29 cellular contexts compared by ENCODE assay signal in genomic region chr12:88623777-88624548, GRCh38. TPM values are rescaled to one million over a fixed set of nuclear protein-coding genes. Genes with fewer than 3 reads are reported as not detected.
DNase-seq lines count a peak whose midpoint lies in the region; ATAC-seq and TF ChIP-seq lines count a peak whose summit lies in the region.
"Had no signal": no experiment of that assay in that cellular context is flagged by ENCODE, and none has a peak within 500 bp of the region (broad histone marks: within the 10 kb centered on the region; RNA-seq: fewer than 3 reads in every experiment).

No MANE protein-coding gene starts in this region.

- peaks cover 15% of the 10 kb centered on the region for H3K4me1 ChIP-seq in mammary epithelial cell (ENCODE audit: insufficient read depth, low read length)
- H3K4me1 ChIP-seq in HUES48 (ENCODE audit: control insufficient read depth, insufficient read depth, low read length): peaks cover 21% of the 10 kb centered on the region
- H3K4me1 ChIP-seq in endodermal cell (ENCODE audit: control insufficient read depth, insufficient read depth, low read length): no peaks in the 10 kb centered on the region
- no peaks in the 10 kb centered on the region for H3K4me1 ChIP-seq in CD8-positive, alpha-beta T cell (ENCODE audit: insufficient read depth, low read length)
- no peaks in the 10 kb centered on the region for H3K4me1 ChIP-seq in right lobe of liver
- H3K4me1 ChIP-seq: thyroid gland had no signal

- H2AFZ ChIP-seq in mammary epithelial cell (ENCODE audit: low read depth, low read length): no peak overlapping the region

- CTCF ChIA-PET in mammary epithelial cell (lab: Charles Lee; ENCODE audit: low non-redundant PET) (no interaction called here), MCF 10A (lab: Yijun Ruan, JAX) (interaction anchor here (1.4 to 1.6 kb wide), 2 partner anchors 30 to 44 kb away, joined by 3 to 4 read pairs; partner anchors contain the start of gene KITLG)
- CTCF ChIA-PET in CD8-positive, alpha-beta T cell (lab: Charles Lee): no interaction called here

- H3K36me3 Mint-ChIP-seq in MCF 10A (ENCODE audit: insufficient read depth, unreplicated experiment) (no peaks in the 10 kb centered on the region), endodermal cell (ENCODE audit: low read depth) (no peaks in the 10 kb centered on the region)
- H3K36me3 Mint-ChIP-seq in CD8-positive, alpha-beta T cell: no peaks in the 10 kb centered on the region
- H3K36me3 Mint-ChIP-seq: brain; CD4-positive, CD25-positive, alpha-beta regulatory T cell; naive thymus-derived CD4-positive, alpha-beta T cell had no signal

- intact Hi-C loops in mammary epithelial cell (cut with micrococcal nuclease) (no loop called here), MCF 10A (cut with micrococcal nuclease) (no loop called here), right lobe of liver (cut with DNase I) (no loop called here)
- intact Hi-C loops in CD8-positive, alpha-beta T cell (cut with DNase I, micrococcal nuclease): no loop called here

- no peak for TF ChIP-seq CTCF in mammary epithelial cell (conservative IDR thresholded peaks at IDR 0.05 in 1 of 2, IDR thresholded peaks at IDR 0.05 in 1 of 2; ENCODE audit: extremely low read depth in 1 of 2, insufficient read depth in 1 of 2, low read depth in 1 of 2, low read length in 2 of 2)
- no peak for TF ChIP-seq CTCF in MCF 10A (IDR thresholded peaks at IDR 0.05; ENCODE audit: unreplicated experiment)
- no peak for TF ChIP-seq CTCF in endodermal cell (conservative IDR thresholded peaks at IDR 0.05)
- TF ChIP-seq CTCF in CD8-positive, alpha-beta T cell (IDR thresholded peaks at IDR 0.05): no peak
- no peak for TF ChIP-seq CTCF in right lobe of liver (IDR thresholded peaks at IDR 0.05)

- H3K4me2 ChIP-seq in mammary epithelial cell (ENCODE audit: insufficient read depth, low read depth, low read length): no peak overlapping the region

- POLR2A ChIA-PET in MCF 10A (lab: Yijun Ruan, JAX): interaction anchor here (0.6 to 1.5 kb wide), 4 partner anchors 10 to 482 kb away, joined by 3 to 8 read pairs (median 6); partner anchors contain the start of genes CEP290, KITLG and TMTC3
- POLR2A ChIA-PET in CD8-positive, alpha-beta T cell (lab: Charles Lee): no interaction called here

- ATAC-seq in CD8-positive, alpha-beta T cell: no peak
- ATAC-seq in right lobe of liver: no peak
- ATAC-seq: naive thymus-derived CD4-positive, alpha-beta T cell; stimulated activated naive CD8-positive, alpha-beta T cell treated with anti-CD3 and anti-CD28 coated beads, Interleukin-15, amount 100 ng/mL, for 72 hours had no signal

- DNase-seq in mammary epithelial cell (peak; percentile 22), MCF 10A (ENCODE audit: unreplicated experiment) (no peak), endodermal cell (no peak), renal cortical epithelial cell (ENCODE audit: low read depth) (peak; percentile 16), NCI-H1436 treated with DMSO at 0.1 percent for 48 hours (lab: John Stamatoyannopoulos, UW) (no peak), right lobe of liver (no peak)
- DNase-seq in CD8-positive, alpha-beta T cell: no peak
- DNase-seq: 8988T; activated CD4-positive, alpha-beta T cell treated with anti-CD3 and anti-CD28 coated beads, Interleukin-2, amount 10 ng/mL, durations not matched to agents 24 days and 14 days; activated gamma-delta T cell treated with Interleukin-2 at 50 U/mL for 16 hours; activated T-cell treated with anti-CD3 and anti-CD28 coated beads, Interleukin-2, amount 50 U/mL, for 24 hours; CD4-positive, CD25-positive, alpha-beta regulatory T cell; cerebellar nuclear complex; midbrain; MM.1S; naive thymus-derived CD4-positive, alpha-beta T cell; NCI-H2081 treated with DMSO at 0.1 percent for 48 hours; NCI-H345; NCI-H748 treated with DMSO at 0.1 percent for 48 hours; retina; SIG-M5; small intestine; stimulated activated naive CD8-positive, alpha-beta T cell treated with anti-CD3 and anti-CD28 coated beads, Interleukin-15, amount 100 ng/mL, for 72 hours; SW 1271; T-helper 9 cell; thyroid gland; WERI-Rb-1 had no signal

- WGBS in mammary epithelial cell (ENCODE audit: low coverage, missing lambda C conversion rate): 60% methylated on average over 3 of the region's 3 CpGs
- 76 to 89% methylated on average over 2 to 3 of the region's 3 CpGs for WGBS in endodermal cell (ENCODE audit: insufficient coverage in 1 of 2, insufficient read length in 1 of 2), 2 experiments
- 71% methylated on average over 3 of the region's 3 CpGs for WGBS in right lobe of liver (ENCODE audit: insufficient coverage, low coverage, low lambda C conversion rate, missing lambda C conversion rate)

- H3K9ac ChIP-seq in mammary epithelial cell (ENCODE audit: insufficient read depth, low read length) (no peak overlapping the region), HUES48 (ENCODE audit: low read depth, low read length) (no peak overlapping the region), endodermal cell (ENCODE audit: extremely low read depth, low read length, poor library complexity, severe bottlenecking) (no peak overlapping the region)

- H3K4me3 ChIP-seq in mammary epithelial cell (replicated peaks in 1 of 3; ENCODE audit: insufficient read depth in 1 of 3, low read depth in 2 of 3, low read length in 3 of 3) (no peak overlapping the region), HUES48 (ENCODE audit: low read depth, low read length) (no peak overlapping the region), endodermal cell (ENCODE audit: low read length) (no peak overlapping the region), right lobe of liver (no peak overlapping the region)
- H3K4me3 ChIP-seq in CD8-positive, alpha-beta T cell (ENCODE audit: low read depth, low read length): no peak overlapping the region
- H3K4me3 ChIP-seq: thyroid gland had no signal

- H3K79me2 ChIP-seq in mammary epithelial cell (ENCODE audit: insufficient read depth, low read length): no peaks in the 10 kb centered on the region

- in situ Hi-C loops in mammary epithelial cell (cut with MboI; ENCODE audit: low sequenced_read_pairs in 2 of 2): no loop called here

- dilution Hi-C loops in mammary epithelial cell (cut with HindIII; ENCODE audit: low sequenced_read_pairs): no loop called here

- H3K27ac ChIP-seq in mammary epithelial cell (ENCODE audit: insufficient read depth, low read depth, low read length) (no peak overlapping the region), HUES48 (ENCODE audit: low read depth, low read length) (peak overlapping the region; percentile 43), endodermal cell (ENCODE audit: low read depth, low read length) (peak overlapping the region; percentile 61), right lobe of liver (no peak overlapping the region)
- H3K27ac ChIP-seq in CD8-positive, alpha-beta T cell (ENCODE audit: low read depth, low read length): no peak overlapping the region
- H3K27ac ChIP-seq: thyroid gland, WERI-Rb-1 had no signal

- H3K27me3 Mint-ChIP-seq in MCF 10A (ENCODE audit: insufficient read depth, unreplicated experiment) (no peaks in the 10 kb centered on the region), endodermal cell (ENCODE audit: insufficient read depth) (no peaks in the 10 kb centered on the region)
- H3K27me3 Mint-ChIP-seq in CD8-positive, alpha-beta T cell (ENCODE audit: low read depth): no peaks in the 10 kb centered on the region
- H3K27me3 Mint-ChIP-seq: activated CD4-positive, alpha-beta T cell treated with anti-CD3 and anti-CD28 coated beads, Interleukin-2, amount 10 ng/mL, durations not matched to agents 24 days and 14 days; activated T-cell treated with anti-CD3 and anti-CD28 coated beads, Interleukin-2, amount 50 U/mL, for 24 hours; CD4-positive, CD25-positive, alpha-beta regulatory T cell; naive thymus-derived CD4-positive, alpha-beta T cell; stimulated activated naive CD8-positive, alpha-beta T cell treated with anti-CD3 and anti-CD28 coated beads, Interleukin-15, amount 100 ng/mL, for 72 hours had no signal

- H3K4me1 Mint-ChIP-seq in MCF 10A (ENCODE audit: insufficient read depth, unreplicated experiment): peaks cover 26% of the 10 kb centered on the region
- H3K4me1 Mint-ChIP-seq in endodermal cell: no peaks in the 10 kb centered on the region
- no peaks in the 10 kb centered on the region for H3K4me1 Mint-ChIP-seq in CD8-positive, alpha-beta T cell (ENCODE audit: low read depth)
- H3K4me1 Mint-ChIP-seq: activated CD4-positive, alpha-beta T cell treated with anti-CD3 and anti-CD28 coated beads, Interleukin-2, amount 10 ng/mL, durations not matched to agents 24 days and 14 days; CD4-positive, CD25-positive, alpha-beta regulatory T cell; stimulated activated naive CD8-positive, alpha-beta T cell treated with anti-CD3 and anti-CD28 coated beads, Interleukin-15, amount 100 ng/mL, for 72 hours had no signal

- no peaks in the 10 kb centered on the region for H4K20me1 ChIP-seq in mammary epithelial cell (ENCODE audit: insufficient read depth, low read length)

- H3K36me3 ChIP-seq in mammary epithelial cell (ENCODE audit: insufficient read depth, low read length): no peaks in the 10 kb centered on the region
- H3K36me3 ChIP-seq in HUES48 (ENCODE audit: control insufficient read depth, insufficient read depth, low read length): no peaks in the 10 kb centered on the region
- no peaks in the 10 kb centered on the region for H3K36me3 ChIP-seq in endodermal cell (ENCODE audit: control insufficient read depth, insufficient read depth, low read length)
- H3K36me3 ChIP-seq in CD8-positive, alpha-beta T cell (ENCODE audit: insufficient read depth, low read length): no peaks in the 10 kb centered on the region
- H3K36me3 ChIP-seq in right lobe of liver: no peaks in the 10 kb centered on the region
- H3K36me3 ChIP-seq: thyroid gland, WERI-Rb-1 had no signal

- BruUV-seq in mammary epithelial cell (replicated peaks; lab: Mats Ljungman, UMichigan) (no TSS peak), MCF 10A (replicated peaks; lab: Mats Ljungman, UMichigan) (no TSS peak)

- no peaks in the 10 kb centered on the region for H3K27me3 ChIP-seq in mammary epithelial cell (ENCODE audit: insufficient read depth, low read length)
- H3K27me3 ChIP-seq in HUES48 (ENCODE audit: control insufficient read depth, insufficient read depth, low read length): no peaks in the 10 kb centered on the region
- H3K27me3 ChIP-seq in endodermal cell (ENCODE audit: control insufficient read depth, insufficient read depth, low read length, poor library complexity, severe bottlenecking): no peaks in the 10 kb centered on the region
- H3K27me3 ChIP-seq in CD8-positive, alpha-beta T cell (ENCODE audit: insufficient read depth, low read length): no peaks in the 10 kb centered on the region
- H3K27me3 ChIP-seq in right lobe of liver: no peaks in the 10 kb centered on the region
- H3K27me3 ChIP-seq: thyroid gland had no signal

- H3K4me3 Mint-ChIP-seq in MCF 10A (ENCODE audit: unreplicated experiment) (no peak overlapping the region), endodermal cell (no peak overlapping the region)
- H3K4me3 Mint-ChIP-seq in CD8-positive, alpha-beta T cell: no peak overlapping the region
- H3K4me3 Mint-ChIP-seq: activated CD4-positive, alpha-beta T cell treated with anti-CD3 and anti-CD28 coated beads, Interleukin-2, amount 10 ng/mL, durations not matched to agents 24 days and 14 days; activated T-cell treated with anti-CD3 and anti-CD28 coated beads, Interleukin-2, amount 50 U/mL, for 24 hours; brain; CD4-positive, CD25-positive, alpha-beta regulatory T cell; naive thymus-derived CD4-positive, alpha-beta T cell; stimulated activated naive CD8-positive, alpha-beta T cell treated with anti-CD3 and anti-CD28 coated beads, Interleukin-15, amount 100 ng/mL, for 72 hours had no signal

- no peaks in the 10 kb centered on the region for H3K9me3 Mint-ChIP-seq in MCF 10A (ENCODE audit: unreplicated experiment)
- H3K9me3 Mint-ChIP-seq in endodermal cell: no peaks in the 10 kb centered on the region
- peaks cover 2% of the 10 kb centered on the region for H3K9me3 Mint-ChIP-seq in CD8-positive, alpha-beta T cell
- H3K9me3 Mint-ChIP-seq: activated CD4-positive, alpha-beta T cell treated with anti-CD3 and anti-CD28 coated beads, Interleukin-2, amount 10 ng/mL, durations not matched to agents 24 days and 14 days; stimulated activated naive CD8-positive, alpha-beta T cell treated with anti-CD3 and anti-CD28 coated beads, Interleukin-15, amount 100 ng/mL, for 72 hours had no signal

- H3K27ac Mint-ChIP-seq in MCF 10A (ENCODE audit: low read depth, unreplicated experiment) (no peak overlapping the region), endodermal cell (no peak overlapping the region)
- no peak overlapping the region for H3K27ac Mint-ChIP-seq in CD8-positive, alpha-beta T cell
- H3K27ac Mint-ChIP-seq: activated CD4-positive, alpha-beta T cell treated with anti-CD3 and anti-CD28 coated beads, Interleukin-2, amount 10 ng/mL, durations not matched to agents 24 days and 14 days; activated T-cell treated with anti-CD3 and anti-CD28 coated beads, Interleukin-2, amount 50 U/mL, for 24 hours; brain; CD4-positive, CD25-positive, alpha-beta regulatory T cell; naive thymus-derived CD4-positive, alpha-beta T cell; stimulated activated naive CD8-positive, alpha-beta T cell treated with anti-CD3 and anti-CD28 coated beads, Interleukin-15, amount 100 ng/mL, for 72 hours had no signal

- TF ChIP-seq POLR2A in right lobe of liver (IDR thresholded peaks at IDR 0.05): no peak

- H3K9me3 ChIP-seq in mammary epithelial cell (replicated peaks; ENCODE audit: insufficient read depth, low read length): no peaks in the 10 kb centered on the region
- no peaks in the 10 kb centered on the region for H3K9me3 ChIP-seq in HUES48 (ENCODE audit: control insufficient read depth, insufficient read depth, low read length)
- no peaks in the 10 kb centered on the region for H3K9me3 ChIP-seq in endodermal cell (ENCODE audit: control insufficient read depth, low read length)
- H3K9me3 ChIP-seq in CD8-positive, alpha-beta T cell (ENCODE audit: low read length): no peaks in the 10 kb centered on the region
- no peaks in the 10 kb centered on the region for H3K9me3 ChIP-seq in right lobe of liver
- H3K9me3 ChIP-seq: thyroid gland had no signal

RNA-seq across cellular contexts. Expression of gene KITLG, which starts 43.7 kb away (rescaled TPM):
- total RNA-seq in mammary epithelial cell: 10 to 100 TPM; 26.2 to 45.3 TPM
- 15.0 TPM for polyA plus RNA-seq in mammary epithelial cell
- polyA minus RNA-seq in mammary epithelial cell: 30.2 TPM
- 3.9 and 4.8 TPM in 2 replicates for total RNA-seq in MCF 10A (2022)
- 10 to 100 TPM in 1 of 2 donors, 1 to 10 TPM in 1; 7.0 to 14.3 TPM for total RNA-seq in endodermal cell
- 15.7 TPM for polyA plus RNA-seq in endodermal cell (2013, experiment 1 of 2)
- polyA plus RNA-seq in endodermal cell (2013, experiment 2 of 2): 13.4 TPM
- total RNA-seq in renal cortical epithelial cell: 37.3 and 189 TPM in 2 replicates
- not detected for total RNA-seq in CD8-positive, alpha-beta T cell
- total RNA-seq in right lobe of liver: 1 to 10 TPM in 4 of 6 experiments, under 1 TPM in 2; 0.67 to 2.8 (median 1.1) TPM
- total RNA-seq: CD4-positive, CD25-positive, alpha-beta regulatory T cell had no signal
- polyA plus RNA-seq: CD4-positive, CD25-positive, alpha-beta regulatory T cell; naive thymus-derived CD4-positive, alpha-beta T cell had no signal

Comparison
In these comparisons a context has a peak if more than half of its experiments do, and no peak if none do; other contexts are left out.
1. DNase-seq: peak in mammary epithelial cell (single experiment) and renal cortical epithelial cell (single experiment); none in MCF 10A (single experiment), endodermal cell (single experiment), NCI-H1436 treated with DMSO at 0.1 percent for 48 hours (single experiment), CD8-positive, alpha-beta T cell (0 of 7) and right lobe of liver (0 of 3).
2. H3K27ac ChIP-seq: peak in HUES48 (single experiment) and endodermal cell (single experiment); none in mammary epithelial cell (single experiment), CD8-positive, alpha-beta T cell (single experiment) and right lobe of liver (0 of 3).